1 cellular context compared by ENCODE assay signal in genomic region chr2:174485045-174485444, GRCh38.
TF ChIP-seq lines count a peak whose summit lies in the region.

No MANE protein-coding gene starts in this region.

TF ChIP-seq in K562, 482 proteins besides CTCF, POLR2A, EP300 and RAD21:
- peak; percentile 81 for TF ChIP-seq CBX2 (IDR thresholded peaks at IDR 0.05; ENCODE audit: insufficient read depth, low read length, poor library complexity, severe bottlenecking)
- peak; percentile 91 for TF ChIP-seq CBX8 (IDR thresholded peaks at IDR 0.05; ENCODE audit: borderline replicate concordance, extremely low read depth, low read depth, low read length, poor library complexity, severe bottlenecking)
